8 cellular contexts compared by ENCODE assay signal in the genomic region with DNA sequence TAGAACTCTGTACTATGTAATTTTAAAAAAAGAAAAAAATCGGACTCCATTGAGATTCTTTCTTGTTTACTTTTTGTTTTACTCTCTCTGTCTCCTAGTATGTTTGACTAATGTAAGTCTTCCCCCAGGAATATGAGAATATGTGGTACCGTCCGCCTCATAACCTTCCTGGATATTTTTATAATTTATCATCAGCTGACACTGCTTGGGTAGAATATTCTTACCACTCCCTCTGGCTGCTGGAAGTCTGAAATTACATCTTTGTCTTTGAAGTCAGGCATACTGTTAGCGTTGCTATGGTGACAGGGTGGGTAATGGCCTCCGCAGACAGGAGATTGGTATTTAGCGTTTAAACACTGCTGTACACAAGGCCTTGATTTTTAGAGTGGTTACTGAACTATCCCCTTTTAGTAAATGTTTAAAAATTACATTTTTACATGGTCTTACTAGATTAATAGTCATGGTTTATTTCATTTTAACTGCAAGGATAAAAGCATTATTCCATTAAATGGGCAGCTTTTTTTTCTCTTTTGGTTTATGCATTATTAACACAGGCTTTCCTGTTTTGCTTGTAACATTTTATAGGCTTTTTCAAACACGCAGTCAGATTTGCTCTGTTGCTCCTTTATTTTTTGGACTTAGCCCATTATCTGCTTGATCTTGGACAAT.
DNase-seq lines count a peak whose midpoint lies in the region; ATAC-seq and TF ChIP-seq lines count a peak whose summit lies in the region.

No MANE protein-coding gene starts in this region.

- DNase-seq in COLO829 (ENCODE audit: low spot score): peak; percentile 98
- DNase-seq in NCI-H748 (lab: John Stamatoyannopoulos, UW; ENCODE audit: unreplicated experiment): peak; percentile 95
- DNase-seq in dermis blood vessel endothelial cell: peak; percentile 91
- DNase-seq in lower lobe of right lung: no peak
- DNase-seq in upper lobe of right lung: no peak
- DNase-seq in cerebellar nuclear complex (lab: John Stamatoyannopoulos, UW): no peak

- TF ChIP-seq CTCF in lower lobe of right lung (IDR thresholded peaks at IDR 0.05) (peak; percentile 25), upper lobe of right lung (IDR thresholded peaks at IDR 0.05) (no peak)

- H3K9me3 ChIP-seq in lower lobe of right lung (no peaks in the 10 kb centered on the region), upper lobe of right lung (no peaks in the 10 kb centered on the region)

- H3K27ac ChIP-seq in lower lobe of right lung (no peak overlapping the region), upper lobe of right lung (peak overlapping the region; percentile 28)

- intact Hi-C loops in lower lobe of right lung (cut with DNase I) (no loop called here), upper lobe of right lung (cut with DNase I) (no loop called here)

- H3K4me3 ChIP-seq in lower lobe of right lung: no peak overlapping the region
- H3K4me3 ChIP-seq in upper lobe of right lung: no peak overlapping the region

- peak; percentile 65 for ATAC-seq in HG02678 (IDR thresholded peaks at IDR 0.05; ENCODE audit: unreplicated experiment)
- peak; percentile 76 to 78 for ATAC-seq in lower lobe of right lung
- peak; percentile 71 for ATAC-seq in upper lobe of right lung
- ATAC-seq in HG02623 (IDR thresholded peaks at IDR 0.05; ENCODE audit: unreplicated experiment): no peak

- H3K36me3 ChIP-seq in lower lobe of right lung (no peaks in the 10 kb centered on the region), upper lobe of right lung (no peaks in the 10 kb centered on the region)

- H3K27me3 ChIP-seq in lower lobe of right lung (ENCODE audit: low read depth) (no peaks in the 10 kb centered on the region), upper lobe of right lung (no peaks in the 10 kb centered on the region)

- H3K4me1 ChIP-seq in lower lobe of right lung (peaks cover 51% of the 10 kb centered on the region), upper lobe of right lung (peaks cover 40% of the 10 kb centered on the region)

Comparison
In these comparisons a context has a peak if more than half of its experiments do, and no peak if none do; other contexts are left out.
1. DNase-seq: peak in COLO829 (single experiment), NCI-H748 (single experiment) and dermis blood vessel endothelial cell (single experiment); none in lower lobe of right lung (single experiment), upper lobe of right lung (single experiment) and cerebellar nuclear complex (0 of 2).